In genomic region chr17:3683054-3683511, GRCh38 we compare ENCODE assay signal across 8 cellular contexts.
DNase-seq lines count a peak whose midpoint lies in the region; ATAC-seq and TF ChIP-seq lines count a peak whose summit lies in the region.

No MANE protein-coding gene starts in this region.

- ATAC-seq in HG02938 (IDR thresholded peaks at IDR 0.05; ENCODE audit: unreplicated experiment) (peak; percentile 70), GM18511 (IDR thresholded peaks at IDR 0.05; ENCODE audit: unreplicated experiment) (no peak)
- ATAC-seq in stimulated activated effector memory CD8-positive, alpha-beta T cell treated with anti-CD3 and anti-CD28 coated beads, Interleukin-12 subunit alpha, Interleukin-12 subunit beta, amount 100 ng/mL, for 72 hours = peak; percentile 88

- H3K4me3 ChIP-seq in astrocyte of the spinal cord (ENCODE audit: low read depth, low read length) = no peak overlapping the region

- no peaks in the 10 kb centered on the region for H3K9me3 Mint-ChIP-seq in T-helper 2 cell treated with Interferon-gamma antibody and Interleukin-4, amounts not matched to agents 5 μg/mL and 100 μg/mL, for 36 hours
- H3K9me3 Mint-ChIP-seq in stimulated activated effector memory CD8-positive, alpha-beta T cell treated with anti-CD3 and anti-CD28 coated beads, Interleukin-12 subunit alpha, Interleukin-12 subunit beta, amount 100 ng/mL, for 72 hours = no peaks in the 10 kb centered on the region

- H3K36me3 Mint-ChIP-seq in T-helper 2 cell treated with Interferon-gamma antibody and Interleukin-4, amounts not matched to agents 5 μg/mL and 100 μg/mL, for 36 hours (ENCODE audit: low read depth) = peaks cover 26% of the 10 kb centered on the region
- H3K36me3 Mint-ChIP-seq in stimulated activated effector memory CD8-positive, alpha-beta T cell treated with anti-CD3 and anti-CD28 coated beads, Interleukin-12 subunit alpha, Interleukin-12 subunit beta, amount 100 ng/mL, for 72 hours = peaks cover 47% of the 10 kb centered on the region

- peak; percentile 98 for TF ChIP-seq CTCF in astrocyte of the spinal cord (IDR thresholded peaks at IDR 0.05; ENCODE audit: low read depth, low read length)

- H3K4me1 Mint-ChIP-seq in T-helper 2 cell treated with Interferon-gamma antibody and Interleukin-4, amounts not matched to agents 5 μg/mL and 100 μg/mL, for 36 hours (ENCODE audit: low read depth) = peaks cover 10% of the 10 kb centered on the region
- peaks cover 19% of the 10 kb centered on the region for H3K4me1 Mint-ChIP-seq in stimulated activated effector memory CD8-positive, alpha-beta T cell treated with anti-CD3 and anti-CD28 coated beads, Interleukin-12 subunit alpha, Interleukin-12 subunit beta, amount 100 ng/mL, for 72 hours

- no peak overlapping the region for H3K4me3 Mint-ChIP-seq in T-helper 2 cell treated with Interferon-gamma antibody and Interleukin-4, amounts not matched to agents 5 μg/mL and 100 μg/mL, for 36 hours
- no peak overlapping the region for H3K4me3 Mint-ChIP-seq in stimulated activated effector memory CD8-positive, alpha-beta T cell treated with anti-CD3 and anti-CD28 coated beads, Interleukin-12 subunit alpha, Interleukin-12 subunit beta, amount 100 ng/mL, for 72 hours

- DNase-seq in ELF-1 (ENCODE audit: low read depth, low spot score) (peak; percentile 80), astrocyte of the spinal cord (ENCODE audit: low read depth, low spot score) (no peak), kidney tubule cell (ENCODE audit: low spot score) (peak; percentile 37), cerebellar nuclear complex (lab: John Stamatoyannopoulos, UW) (no peak)
- DNase-seq in T-helper 2 cell treated with Interferon-gamma antibody and Interleukin-4, amounts not matched to agents 5 μg/mL and 100 μg/mL, for 36 hours (ENCODE audit: low spot score) = peak; percentile 46
- peak; percentile 57 to 82 for DNase-seq in stimulated activated effector memory CD8-positive, alpha-beta T cell treated with anti-CD3 and anti-CD28 coated beads, Interleukin-12 subunit alpha, Interleukin-12 subunit beta, amount 100 ng/mL, for 72 hours (ENCODE audit: low spot score in 2 of 2)

- no peaks in the 10 kb centered on the region for H3K27me3 Mint-ChIP-seq in T-helper 2 cell treated with Interferon-gamma antibody and Interleukin-4, amounts not matched to agents 5 μg/mL and 100 μg/mL, for 36 hours (ENCODE audit: low read depth)

- in situ Hi-C loops in astrocyte of the spinal cord (cut with HindIII; ENCODE audit: low sequenced_read_pairs) = no loop called here

- peak overlapping the region; percentile 60 for H3K27ac Mint-ChIP-seq in T-helper 2 cell treated with Interferon-gamma antibody and Interleukin-4, amounts not matched to agents 5 μg/mL and 100 μg/mL, for 36 hours
- no peak overlapping the region for H3K27ac Mint-ChIP-seq in stimulated activated effector memory CD8-positive, alpha-beta T cell treated with anti-CD3 and anti-CD28 coated beads, Interleukin-12 subunit alpha, Interleukin-12 subunit beta, amount 100 ng/mL, for 72 hours

Comparison
In these comparisons a context has a peak if more than half of its experiments do, and no peak if none do; other contexts are left out.
1. DNase-seq: peak in ELF-1 (single experiment), T-helper 2 cell treated with Interferon-gamma antibody and Interleukin-4, amounts not matched to agents 5 μg/mL and 100 μg/mL, for 36 hours (single experiment), kidney tubule cell (single experiment) and stimulated activated effector memory CD8-positive, alpha-beta T cell treated with anti-CD3 and anti-CD28 coated beads, Interleukin-12 subunit alpha, Interleukin-12 subunit beta, amount 100 ng/mL, for 72 hours (2 of 2); none in astrocyte of the spinal cord (single experiment) and cerebellar nuclear complex (0 of 2).